21 cellular contexts compared by ENCODE assay signal in genomic region chr4:15150636-15151432, GRCh38.
A peak's percentile ranks its signal among the peaks of the same experiment; 100 is the strongest.
DNase-seq lines count a peak whose midpoint lies in the region; FAIRE-seq and TF ChIP-seq lines count a peak whose summit lies in the region.
"Had no signal": no experiment of that assay in that cellular context is flagged by ENCODE, and none has a peak within 500 bp of the region (broad histone marks: within the 10 kb centered on the region; RNA-seq: fewer than 3 reads in every experiment).

No MANE protein-coding gene starts in this region.

- peaks cover under 1% of the 10 kb centered on the region for H3K27me3 Mint-ChIP-seq in osteocyte (ENCODE audit: unreplicated experiment)
- H3K27me3 Mint-ChIP-seq: stimulated activated memory B cell treated with anti-CD40 and anti-IgM and Interleukin-4, amounts not matched to agents 10 μg/mL and 1 μg/mL and 100 μg/mL, for 72 hours had no signal

- H4K20me1 ChIP-seq in BLaER1 (no peaks in the 10 kb centered on the region), endothelial cell of umbilical vein (replicated peaks; ENCODE audit: control insufficient read depth, extremely low read depth, insufficient read depth, low read length) (no peaks in the 10 kb centered on the region)

- BruUV-seq in endothelial cell of umbilical vein (replicated peaks; lab: Mats Ljungman, UMichigan), result no TSS peak

- peaks cover under 1% of the 10 kb centered on the region for H3K9me3 Mint-ChIP-seq in osteocyte (ENCODE audit: unreplicated experiment)
- H3K9me3 Mint-ChIP-seq: activated naive CD4-positive, alpha-beta T cell treated with anti-CD3 and anti-CD28 coated beads for 36 hours; stimulated activated memory B cell treated with anti-CD40 and anti-IgM and Interleukin-4, amounts not matched to agents 10 μg/mL and 1 μg/mL and 100 μg/mL, for 72 hours had no signal

- H3K9ac ChIP-seq in BLaER1, result no peak overlapping the region
- no peak overlapping the region for H3K9ac ChIP-seq in endothelial cell of umbilical vein (replicated peaks; ENCODE audit: extremely low read depth, insufficient read depth, low read length)
- H3K9ac ChIP-seq: KMS-11 had no signal

- H3K27me3 ChIP-seq in BLaER1 (no peaks in the 10 kb centered on the region), endothelial cell of umbilical vein (ENCODE audit: control insufficient read depth in 2 of 2, insufficient read depth in 2 of 2, low read length in 2 of 2) (no peaks in the 10 kb centered on the region), tibial artery (no peaks in the 10 kb centered on the region)
- H3K27me3 ChIP-seq: heart right ventricle, uterus had no signal

- peaks cover 22% of the 10 kb centered on the region for H3K4me1 Mint-ChIP-seq in osteocyte (ENCODE audit: unreplicated experiment)

- H3K9me3 ChIP-seq in BLaER1 (no peaks in the 10 kb centered on the region), endothelial cell of umbilical vein (replicated peaks; ENCODE audit: control insufficient read depth, insufficient read depth, low read length) (no peaks in the 10 kb centered on the region), tibial artery (no peaks in the 10 kb centered on the region)
- H3K9me3 ChIP-seq: heart right ventricle, uterus had no signal

- H3K4me3 ChIP-seq in BLaER1 (no peak overlapping the region), NB4 (ENCODE audit: low read depth, low read length) (no peak overlapping the region), endothelial cell of umbilical vein (replicated peaks in 1 of 3; ENCODE audit: insufficient read depth in 1 of 3, low read depth in 1 of 3, low read length in 3 of 3) (no peak overlapping the region), tibial artery (no peak overlapping the region)
- H3K4me3 ChIP-seq: GM12878, heart right ventricle, SK-N-MC, uterus had no signal

- H3K79me2 ChIP-seq in endothelial cell of umbilical vein (ENCODE audit: control insufficient read depth, insufficient read depth, low read length), result no peaks in the 10 kb centered on the region

- H3K36me3 Mint-ChIP-seq in osteocyte (ENCODE audit: unreplicated experiment), result no peaks in the 10 kb centered on the region
- H3K36me3 Mint-ChIP-seq: naive thymus-derived CD8-positive, alpha-beta T cell; stimulated activated memory B cell treated with anti-CD40 and anti-IgM and Interleukin-4, amounts not matched to agents 10 μg/mL and 1 μg/mL and 100 μg/mL, for 72 hours had no signal

- CTCF ChIA-PET in endothelial cell of umbilical vein (lab: Charles Lee), result interaction anchor here (0.6 to 1.2 kb wide), 3 partner anchors 8 to 150 kb away, joined by 3 read pairs; no protein-coding TSS in a partner anchor

- peaks cover 12% of the 10 kb centered on the region for H3K4me1 ChIP-seq in BLaER1
- peaks cover 9% of the 10 kb centered on the region for H3K4me1 ChIP-seq in endothelial cell of umbilical vein (ENCODE audit: control insufficient read depth, extremely low read depth, insufficient read depth, low read length)
- peaks cover 0 to 25% (median 15%) of the 10 kb centered on the region in 4 donors for H3K4me1 ChIP-seq in tibial artery

- H3K4me2 ChIP-seq in BLaER1 (0 out of 2 replicates have a peak overlapping the region, but pooled peaks have one; percentile 42), endothelial cell of umbilical vein (ENCODE audit: insufficient read depth, low read length) (no peak overlapping the region)
- H3K4me2 ChIP-seq: KMS-11 had no signal

- H3K36me3 ChIP-seq in BLaER1, result no peaks in the 10 kb centered on the region
- no peaks in the 10 kb centered on the region for H3K36me3 ChIP-seq in endothelial cell of umbilical vein (ENCODE audit: control insufficient read depth in 2 of 2, extremely low read depth in 1 of 2, insufficient read depth in 2 of 2, low read length in 2 of 2)
- no peaks in the 10 kb centered on the region for H3K36me3 ChIP-seq in tibial artery
- H3K36me3 ChIP-seq: heart right ventricle, uterus had no signal

- peak overlapping the region; percentile 76 for H3K27ac Mint-ChIP-seq in osteocyte (ENCODE audit: unreplicated experiment)
- H3K27ac Mint-ChIP-seq: activated naive CD4-positive, alpha-beta T cell treated with anti-CD3 and anti-CD28 coated beads for 36 hours; naive thymus-derived CD8-positive, alpha-beta T cell; stimulated activated memory B cell treated with anti-CD40 and anti-IgM and Interleukin-4, amounts not matched to agents 10 μg/mL and 1 μg/mL and 100 μg/mL, for 72 hours had no signal

- TF ChIP-seq POLR2A in NB4 (IDR thresholded peaks at IDR 0.05; ENCODE audit: extremely low read depth, insufficient read length), result no peak
- no peak for TF ChIP-seq POLR2A in endothelial cell of umbilical vein (IDR thresholded peaks at IDR 0.05; ENCODE audit: low read depth, low read length)
- no peak for TF ChIP-seq POLR2A in H54 (IDR thresholded peaks at IDR 0.05; ENCODE audit: low read depth, low read length)

- DNase-seq in NB4 (ENCODE audit: low read depth) (peak; percentile 15), endothelial cell of umbilical vein (ENCODE audit: low read depth, low spot score) (no peak), osteocyte (ENCODE audit: extremely low spot score, unreplicated experiment) (no peak), H54 (ENCODE audit: insufficient read length, low spot score) (no peak), AG20443 (ENCODE audit: low spot score) (no peak), tibial artery (no peak), HuH-7 (ENCODE audit: low spot score) (no peak)
- DNase-seq: activated CD4-positive, alpha-beta T cell treated with anti-CD3 and anti-CD28 coated beads for 4 hours; activated naive CD4-positive, alpha-beta T cell treated with anti-CD3 and anti-CD28 coated beads for 36 hours; dermis blood vessel endothelial cell; GDM1; mammary epithelial cell; naive thymus-derived CD8-positive, alpha-beta T cell; T-helper 9 cell; uterus had no signal

- H3K9me1 ChIP-seq in endothelial cell of umbilical vein (replicated peaks; ENCODE audit: control insufficient read depth, extremely low read depth, insufficient read depth, low read length), result no peaks in the 10 kb centered on the region

- POLR2A ChIA-PET in endothelial cell of umbilical vein (lab: Charles Lee), result no interaction called here

- intact Hi-C loops in endothelial cell of umbilical vein (cut with micrococcal nuclease), result no loop called here
- intact Hi-C loops in tibial artery (cut with DNase I; ENCODE audit: low total_unique reads), result loop anchor here (2.0 to 10.0 kb wide), 2 partner anchors 38 to 156 kb away; no protein-coding TSS in a partner anchor

- no peak overlapping the region for H3K4me3 Mint-ChIP-seq in osteocyte (ENCODE audit: unreplicated experiment)
- H3K4me3 Mint-ChIP-seq: activated naive CD4-positive, alpha-beta T cell treated with anti-CD3 and anti-CD28 coated beads for 36 hours; naive thymus-derived CD8-positive, alpha-beta T cell; stimulated activated memory B cell treated with anti-CD40 and anti-IgM and Interleukin-4, amounts not matched to agents 10 μg/mL and 1 μg/mL and 100 μg/mL, for 72 hours had no signal

- FAIRE-seq in endothelial cell of umbilical vein (lab: Jason Lieb, UNC) (no peak), H54 (lab: Jason Lieb, UNC) (no peak)
- FAIRE-seq: GM12878 had no signal

- dilution Hi-C loops in endothelial cell of umbilical vein (cut with MboI; ENCODE audit: extremely low pct_ligation_motif_present, low sequenced_read_pairs), result no loop called here

- peak overlapping the region; percentile 96 for H2AFZ ChIP-seq in endothelial cell of umbilical vein (ENCODE audit: low read depth, low read length)

- no peak for TF ChIP-seq CTCF in NB4 (IDR thresholded peaks at IDR 0.05; ENCODE audit: low read depth, low read length)
- no peak for TF ChIP-seq CTCF in endothelial cell of umbilical vein (IDR thresholded peaks at IDR 0.05; ENCODE audit: extremely low read depth in 1 of 2, insufficient read depth in 1 of 2, low read depth in 1 of 2, low read length in 2 of 2)
- no peak for TF ChIP-seq CTCF in osteocyte (IDR thresholded peaks at IDR 0.05)
- no peak for TF ChIP-seq CTCF in tibial artery (IDR thresholded peaks at IDR 0.05)

- no peak overlapping the region for H3K27ac ChIP-seq in BLaER1
- H3K27ac ChIP-seq in endothelial cell of umbilical vein (ENCODE audit: insufficient read depth, low read depth, low read length), result no peak overlapping the region
- H3K27ac ChIP-seq in tibial artery, result peak overlapping the region in 1 of 2 donors; percentile 73
- H3K27ac ChIP-seq: KMS-11, SK-N-MC, uterus had no signal

TF ChIP-seq in endothelial cell of umbilical vein, 7 proteins besides CTCF, POLR2A, EP300 and RAD21:
- no peak for TF ChIP-seq GATA2 (IDR thresholded peaks at IDR 0.05; ENCODE audit: insufficient read depth, insufficient read length, low read depth, low read length)
- TF ChIP-seq JUN (IDR thresholded peaks at IDR 0.05; ENCODE audit: borderline replicate concordance, insufficient read depth, insufficient read length, low read depth), result no peak
- TF ChIP-seq MYC (IDR thresholded peaks at IDR 0.05; ENCODE audit: low read depth, low read length), result no peak
- no peak for TF ChIP-seq EZH2 (IDR thresholded peaks at IDR 0.05; ENCODE audit: borderline replicate concordance, low read depth, low read length, severe bottlenecking)
- TF ChIP-seq MAX (IDR thresholded peaks at IDR 0.05; ENCODE audit: insufficient read depth, insufficient read length), result no peak
- TF ChIP-seq FOS (IDR thresholded peaks at IDR 0.05; ENCODE audit: borderline replicate concordance, insufficient read depth, low read length), result no peak
- no peak for TF ChIP-seq POLR2AphosphoS5 (IDR thresholded peaks at IDR 0.05; ENCODE audit: insufficient read depth, low read depth, low read length)
